Comparison of ENCODE assay signal across 9 cellular contexts in genomic region chr1:1205769-1206375, GRCh38. TPM values are rescaled to one million over a fixed set of nuclear protein-coding genes. Genes with fewer than 3 reads are reported as not detected.
DNase-seq lines count a peak whose midpoint lies in the region; ATAC-seq, FAIRE-seq and TF ChIP-seq lines count a peak whose summit lies in the region.
"Had no signal": no experiment of that assay in that cellular context is flagged by ENCODE, and none has a peak within 500 bp of the region (broad histone marks: within the 10 kb centered on the region; RNA-seq: fewer than 3 reads in every experiment).

No MANE protein-coding gene starts in this region.

- DNase-seq in Calu3, result no peak
- peak in 1 of 10 donors; percentile 33 for DNase-seq in dorsolateral prefrontal cortex
- peak; percentile 88 for DNase-seq in osteoblast (ENCODE audit: insufficient read length, low spot score, missing footprints)
- no peak for DNase-seq in NCI-H2196 (lab: John Stamatoyannopoulos, UW; ENCODE audit: unreplicated experiment)
- DNase-seq in HTR-8/SVneo (ENCODE audit: insufficient read length, low spot score), result no peak
- DNase-seq: NCI-H187 treated with DMSO at 0.1 percent for 48 hours had no signal

- H4K20me1 ChIP-seq in Loucy (ENCODE audit: insufficient read depth, low read length, poor library complexity, severe bottlenecking), result no peaks in the 10 kb centered on the region
- no peaks in the 10 kb centered on the region for H4K20me1 ChIP-seq in osteoblast (ENCODE audit: insufficient read depth, low read length)

- H2AFZ ChIP-seq in Loucy (ENCODE audit: low read length), result no peak overlapping the region
- H2AFZ ChIP-seq in osteoblast (ENCODE audit: low read length), result no peak overlapping the region

- no TSS peak for BruUV-seq in Calu3 (replicated peaks; lab: Mats Ljungman, UMichigan)

- H3K27me3 ChIP-seq in Loucy (ENCODE audit: insufficient read depth, low read length, poor library complexity, severe bottlenecking) (no peaks in the 10 kb centered on the region), dorsolateral prefrontal cortex (peaks cover 0 to 43% (median 15%) of the 10 kb centered on the region in 45 donors), osteoblast (ENCODE audit: insufficient read depth, low read length) (peaks cover 11% of the 10 kb centered on the region)

- H3K27ac ChIP-seq in dorsolateral prefrontal cortex, result no peak overlapping the region
- no peak overlapping the region for H3K27ac ChIP-seq in osteoblast (ENCODE audit: low read depth, low read length)

- H3K4me2 ChIP-seq in Loucy (ENCODE audit: low read depth, low read length, poor library complexity, severe bottlenecking) (peak overlapping the region; percentile 45), osteoblast (ENCODE audit: insufficient read depth, low read length) (peak overlapping the region; percentile 28)

- no peaks in the 10 kb centered on the region for H3K9me2 ChIP-seq in Loucy (replicated peaks; ENCODE audit: low read depth, low read length)

- H3K9me3 ChIP-seq in Loucy (ENCODE audit: insufficient read depth, low read depth, low read length) (no peaks in the 10 kb centered on the region), osteoblast (ENCODE audit: low read depth, low read length) (no peaks in the 10 kb centered on the region)

- TF ChIP-seq CTCF in Calu3 (IDR thresholded peaks at IDR 0.05; ENCODE audit: unreplicated experiment) (no peak), Loucy (conservative IDR thresholded peaks at IDR 0.05; ENCODE audit: low read length) (no peak), dorsolateral prefrontal cortex (IDR thresholded peaks at IDR 0.05 in 54 of 56, conservative IDR thresholded peaks at IDR 0.05 in 2 of 56; ENCODE audit: low read depth in 1 of 56, partially characterized antibody in 56 of 56) (no peak), osteoblast (IDR thresholded peaks at IDR 0.05; ENCODE audit: extremely low read depth, low read depth, low read length) (no peak)

- H3K4me3 ChIP-seq in Loucy (ENCODE audit: low read length, poor library complexity, severe bottlenecking) (peak overlapping the region; percentile 49), dorsolateral prefrontal cortex (peak overlapping the region in 49 of 59 donors; percentile 10 to 58 (median 35)), osteoblast (ENCODE audit: insufficient read depth, low read length) (no peak overlapping the region)

- peaks cover 8% of the 10 kb centered on the region for H3K4me1 Mint-ChIP-seq in Calu3 (ENCODE audit: low read depth, unreplicated experiment)

- peaks cover 7% of the 10 kb centered on the region; the same call in 1 of the 2 replicates for H3K79me2 ChIP-seq in Loucy (ENCODE audit: insufficient read depth, low read length)
- H3K79me2 ChIP-seq in osteoblast (ENCODE audit: insufficient read depth, low read length), result no peaks in the 10 kb centered on the region

- 0 out of 2 replicates have a peak, but pooled peaks cover 3% of the 10 kb centered on the region for H3F3A ChIP-seq in Loucy (ENCODE audit: low read depth)

- no peak overlapping the region for H3K27ac Mint-ChIP-seq in Calu3 (ENCODE audit: unreplicated experiment)

- H3K9ac ChIP-seq in Loucy (ENCODE audit: low read depth, low read length, poor library complexity, severe bottlenecking), result peak overlapping the region; percentile 43

- H3K36me3 ChIP-seq in Loucy (ENCODE audit: insufficient read depth, low read length) (no peaks in the 10 kb centered on the region), osteoblast (ENCODE audit: insufficient read depth, low read length) (no peaks in the 10 kb centered on the region)

- CTCF ChIA-PET in Calu3 (lab: Charles Lee), result no interaction called here

- peaks cover 47% of the 10 kb centered on the region for H3K4me1 ChIP-seq in Loucy (ENCODE audit: insufficient read depth, low read length, poor library complexity, severe bottlenecking)
- H3K4me1 ChIP-seq in osteoblast (ENCODE audit: insufficient read depth, low read length), result peaks cover 13% of the 10 kb centered on the region

- H3K36me3 Mint-ChIP-seq in Calu3 (ENCODE audit: insufficient read depth, unreplicated experiment), result no peaks in the 10 kb centered on the region

- peaks cover 25% of the 10 kb centered on the region for H3K27me3 Mint-ChIP-seq in Calu3 (ENCODE audit: unreplicated experiment)

- peak overlapping the region; percentile 45 for H3K4me3 Mint-ChIP-seq in Calu3 (ENCODE audit: low read depth, unreplicated experiment)

- H3K9me3 Mint-ChIP-seq in Calu3 (ENCODE audit: low read depth, unreplicated experiment), result no peaks in the 10 kb centered on the region

- intact Hi-C loops in Calu3 (cut with micrococcal nuclease; ENCODE audit: unreplicated experiment) (no loop called here), dorsolateral prefrontal cortex (cut with DNase I) (no loop called here)

- ATAC-seq in GM19023 (IDR thresholded peaks at IDR 0.05; ENCODE audit: unreplicated experiment), result no peak
- ATAC-seq in HG02571 (IDR thresholded peaks at IDR 0.05; ENCODE audit: unreplicated experiment), result no peak

- FAIRE-seq in HTR-8/SVneo (lab: Jason Lieb, UNC), result no peak

RNA-seq across cellular contexts. Expression of gene TNFRSF18, which starts 0.5 kb away (rescaled TPM):
- total RNA-seq in Calu3 (2022), result 0.66 TPM in 1 of 2 replicates, not detected in the other
- total RNA-seq in dorsolateral prefrontal cortex, result 1 to 10 TPM in 85 of 120 experiments, under 1 TPM in 29, not detected in 6; 0.40 to 4.9 (median 1.4) TPM
- total RNA-seq in osteoblast, result 0.29 TPM in 1 of 2 replicates, not detected in the other

RNA-seq across cellular contexts. Expression of gene TNFRSF4, which starts 8.1 kb away (rescaled TPM):
- total RNA-seq in Calu3 (2022) (not detected in 2 replicates), dorsolateral prefrontal cortex (1 to 10 TPM in 79 of 120 experiments, under 1 TPM in 36, not detected in 5; 0.31 to 5.8 (median 1.4) TPM), osteoblast (under 0.01 TPM in 1 of 2 replicates, not detected in the other)

RNA-seq across cellular contexts. Expression of gene SDF4, which starts 25.9 kb away (rescaled TPM):
- total RNA-seq in Calu3 (2022) (128 and 161 TPM in 2 replicates), dorsolateral prefrontal cortex (100 to 1,000 TPM in 50 of 120 experiments, 10 to 100 TPM in 70; 67.7 to 149 (median 98.0) TPM), osteoblast (136 and 151 TPM in 2 replicates)

RNA-seq across cellular contexts. Expression of gene B3GALT6, which starts 26.2 kb away (rescaled TPM):
- 23.4 and 25.9 TPM in 2 replicates for total RNA-seq in Calu3 (2022)
- total RNA-seq in dorsolateral prefrontal cortex, result 10 to 100 TPM in 119 of 120 experiments, 1 to 10 TPM in 1; 9.7 to 21.1 (median 16.0) TPM
- 26.5 and 29.7 TPM in 2 replicates for total RNA-seq in osteoblast

RNA-seq across cellular contexts. Expression of gene TTLL10, which starts 32.2 kb away (rescaled TPM):
- total RNA-seq in Calu3 (2022) (2.4 and 3.5 TPM in 2 replicates), dorsolateral prefrontal cortex (under 1 TPM in 4 of 120 experiments, not detected in 116; 0.50 to 0.91 (median 0.70) TPM), osteoblast (not detected in 2 replicates)
